ENCODE assay signal across 9 cellular contexts in genomic region chr1:32893198-32894018, GRCh38. TPM values are rescaled to one million over a fixed set of nuclear protein-coding genes. Genes with fewer than 3 reads are reported as not detected.
DNase-seq lines count a peak whose midpoint lies in the region; ATAC-seq and TF ChIP-seq lines count a peak whose summit lies in the region.
"Had no signal": no experiment of that assay in that cellular context is flagged by ENCODE, and none has a peak within 500 bp of the region (broad histone marks: within the 10 kb centered on the region; RNA-seq: fewer than 3 reads in every experiment).

No MANE protein-coding gene starts in this region.

- H3K36me3 Mint-ChIP-seq in activated CD8-positive, alpha-beta memory T cell treated with anti-CD3 and anti-CD28 coated beads, Interleukin-2, amount 10 ng/mL, durations not matched to agents 7 days and 5 days: no peaks in the 10 kb centered on the region
- H3K36me3 Mint-ChIP-seq in glutamatergic neuron (ENCODE audit: unreplicated experiment): peaks cover 7% of the 10 kb centered on the region

- POLR2A ChIA-PET in A673 (lab: Charles Lee; ENCODE audit: low non-redundant PET): interaction anchor here (0.6 kb wide), 1 partner anchor 169 kb away, joined by 4 read pairs; no protein-coding TSS in a partner anchor

- peak overlapping the region; percentile 36 for H3K4me3 Mint-ChIP-seq in activated CD8-positive, alpha-beta memory T cell treated with anti-CD3 and anti-CD28 coated beads, Interleukin-2, amount 10 ng/mL, durations not matched to agents 7 days and 5 days
- peak overlapping the region; percentile 81 for H3K4me3 Mint-ChIP-seq in glutamatergic neuron (ENCODE audit: unreplicated experiment)

- no peaks in the 10 kb centered on the region for H3K27me3 ChIP-seq in A673 (replicated peaks; ENCODE audit: insufficient read depth, low read depth, low read length, poor library complexity)
- H3K27me3 ChIP-seq in HAP-1 (ENCODE audit: low read depth): peaks cover 3% of the 10 kb centered on the region; the same call in 1 of the 2 replicates

- H3K27ac Mint-ChIP-seq in activated CD8-positive, alpha-beta memory T cell treated with anti-CD3 and anti-CD28 coated beads, Interleukin-2, amount 10 ng/mL, durations not matched to agents 7 days and 5 days: no peak overlapping the region
- H3K27ac Mint-ChIP-seq in glutamatergic neuron (ENCODE audit: unreplicated experiment): no peak overlapping the region

- no peaks in the 10 kb centered on the region for H3K36me3 ChIP-seq in A673 (ENCODE audit: insufficient read depth, low read length, poor library complexity, severe bottlenecking)
- no peaks in the 10 kb centered on the region for H3K36me3 ChIP-seq in HAP-1 (replicated peaks)

- CTCF ChIA-PET in A673 (lab: Charles Lee): interaction anchor here (0.5 to 2.2 kb wide), 6 partner anchors 15 to 679 kb away, joined by 3 to 13 read pairs (median 6); no protein-coding TSS in a partner anchor
- CTCF ChIA-PET in activated CD8-positive, alpha-beta memory T cell treated with anti-CD3 and anti-CD28 coated beads, Interleukin-2, amount 10 ng/mL, durations not matched to agents 7 days and 5 days (lab: Charles Lee): interaction anchor here (0.8 to 3.4 kb wide), 15 partner anchors 11 to 373 kb away, joined by 3 to 14 read pairs (median 5); no protein-coding TSS in a partner anchor

- peak overlapping the region; percentile 55 for H3K4me3 ChIP-seq in A673 (ENCODE audit: low read depth, low read length, poor library complexity, severe bottlenecking)
- H3K4me3 ChIP-seq in HAP-1: peak overlapping the region; percentile 45

- intact Hi-C loops in A673 (cut with micrococcal nuclease; ENCODE audit: unreplicated experiment): no loop called here

- no peak overlapping the region for H3K27ac ChIP-seq in A673 (ENCODE audit: low read depth, low read length, poor library complexity, severe bottlenecking)

- in situ Hi-C loops in HAP-1 (cut with MboI; ENCODE audit: low sequenced_read_pairs): no loop called here

- H3K9me3 Mint-ChIP-seq in activated CD8-positive, alpha-beta memory T cell treated with anti-CD3 and anti-CD28 coated beads, Interleukin-2, amount 10 ng/mL, durations not matched to agents 7 days and 5 days (ENCODE audit: low read depth): no peaks in the 10 kb centered on the region
- peaks cover 14% of the 10 kb centered on the region for H3K9me3 Mint-ChIP-seq in glutamatergic neuron (ENCODE audit: unreplicated experiment)

- no peaks in the 10 kb centered on the region for H3K4me1 Mint-ChIP-seq in activated CD8-positive, alpha-beta memory T cell treated with anti-CD3 and anti-CD28 coated beads, Interleukin-2, amount 10 ng/mL, durations not matched to agents 7 days and 5 days
- peaks cover 24% of the 10 kb centered on the region for H3K4me1 Mint-ChIP-seq in glutamatergic neuron (ENCODE audit: low read depth, unreplicated experiment)

- DNase-seq in A673 (ENCODE audit: low spot score) (peak; percentile 67), HAP-1 (ENCODE audit: low spot score in 2 of 2) (peak; percentile 36 to 85), glutamatergic neuron (peak; percentile 74), occipital lobe (lab: John Stamatoyannopoulos, UW) (peak; percentile 36), germinal center (ENCODE audit: low spot score) (no peak), HUDEP-2 (lab: John Stamatoyannopoulos, UW; ENCODE audit: unreplicated experiment in 76 of 76) (no peak), OCI-M2 (lab: John Stamatoyannopoulos, UW; ENCODE audit: unreplicated experiment) (no peak)
- DNase-seq in activated CD8-positive, alpha-beta memory T cell treated with anti-CD3 and anti-CD28 coated beads, Interleukin-2, amount 10 ng/mL, durations not matched to agents 7 days and 5 days: peak; percentile 40

- peak; percentile 37; the same call in 1 of the 2 replicates for TF ChIP-seq CTCF in A673 (conservative IDR thresholded peaks at IDR 0.05; ENCODE audit: low read depth, low read length)
- TF ChIP-seq CTCF in glutamatergic neuron (IDR thresholded peaks at IDR 0.05; ENCODE audit: partially characterized antibody, unreplicated experiment): peak; percentile 72

- peak; percentile 25 for ATAC-seq in activated CD8-positive, alpha-beta memory T cell treated with anti-CD3 and anti-CD28 coated beads, Interleukin-2, amount 10 ng/mL, durations not matched to agents 7 days and 5 days

- H3K4me1 ChIP-seq in A673 (ENCODE audit: insufficient read depth, low read length, poor library complexity, severe bottlenecking): peaks cover 14% of the 10 kb centered on the region
- H3K4me1 ChIP-seq in HAP-1: peaks cover 6% of the 10 kb centered on the region

- BruUV-seq in A673 (replicated peaks; lab: Mats Ljungman, UMichigan): no TSS peak

- H3K9me3 ChIP-seq in A673 (ENCODE audit: low read depth, low read length, poor library complexity, severe bottlenecking) (no peaks in the 10 kb centered on the region), HAP-1 (no peaks in the 10 kb centered on the region; the same call in 1 of the 2 replicates)

- H3K27me3 Mint-ChIP-seq in activated CD8-positive, alpha-beta memory T cell treated with anti-CD3 and anti-CD28 coated beads, Interleukin-2, amount 10 ng/mL, durations not matched to agents 7 days and 5 days: peaks cover 65% of the 10 kb centered on the region
- H3K27me3 Mint-ChIP-seq in glutamatergic neuron (ENCODE audit: unreplicated experiment): peaks cover 13% of the 10 kb centered on the region

RNA-seq across cellular contexts. Expression of gene HPCA, which starts 7.1 kb away (rescaled TPM):
- total RNA-seq in A673 (2021) (0.69 and 0.98 TPM in 2 replicates), glutamatergic neuron (ENCODE audit: unreplicated experiment) (156 TPM), occipital lobe (44.0 TPM)
- total RNA-seq in activated CD8-positive, alpha-beta memory T cell treated with anti-CD3 and anti-CD28 coated beads, Interleukin-2, amount 10 ng/mL, durations not matched to agents 7 days and 5 days: under 1 TPM in 1 of 2 experiments, not detected in 1; 0.35 TPM
- total RNA-seq: dermis microvascular lymphatic vessel endothelial cell had no signal

RNA-seq across cellular contexts. Expression of gene TMEM54, which starts 7.8 kb away (rescaled TPM):
- total RNA-seq in A673 (2021) (3.2 and 4.8 TPM in 2 replicates), glutamatergic neuron (ENCODE audit: unreplicated experiment) (9.9 TPM), occipital lobe (5.3 TPM)
- total RNA-seq in activated CD8-positive, alpha-beta memory T cell treated with anti-CD3 and anti-CD28 coated beads, Interleukin-2, amount 10 ng/mL, durations not matched to agents 7 days and 5 days: not detected

RNA-seq across cellular contexts. Expression of gene FNDC5, which starts 22.7 kb away (rescaled TPM):
- total RNA-seq in A673 (2021) (1.2 and 1.3 TPM in 2 replicates), glutamatergic neuron (ENCODE audit: unreplicated experiment) (743 TPM), occipital lobe (17.0 TPM)
- total RNA-seq in activated CD8-positive, alpha-beta memory T cell treated with anti-CD3 and anti-CD28 coated beads, Interleukin-2, amount 10 ng/mL, durations not matched to agents 7 days and 5 days: not detected

Comparison
In these comparisons a context has a peak if more than half of its experiments do, and no peak if none do; other contexts are left out.
1. DNase-seq: peak in A673 (single experiment), HAP-1 (2 of 2), activated CD8-positive, alpha-beta memory T cell treated with anti-CD3 and anti-CD28 coated beads, Interleukin-2, amount 10 ng/mL, durations not matched to agents 7 days and 5 days (single experiment), glutamatergic neuron (single experiment) and occipital lobe (single experiment); none in germinal center (single experiment), HUDEP-2 (0 of 76) and OCI-M2 (single experiment).
2. RNA of gene HPCA, which starts 7.1 kb away (total RNA-seq): 156 TPM in glutamatergic neuron (single experiment) and 44.0 TPM in occipital lobe (single experiment); 0.69 to 0.98 TPM in A673 and 0.35 TPM in activated CD8-positive, alpha-beta memory T cell treated with anti-CD3 and anti-CD28 coated beads, Interleukin-2, amount 10 ng/mL, durations not matched to agents 7 days and 5 days; every median in the first group is over 10 times any median in the second.
3. RNA of gene FNDC5, which starts 22.7 kb away (total RNA-seq): 743 TPM in glutamatergic neuron (single experiment); 17.0 TPM in occipital lobe (single experiment), 1.2 to 1.3 TPM in A673 and not detected in activated CD8-positive, alpha-beta memory T cell treated with anti-CD3 and anti-CD28 coated beads, Interleukin-2, amount 10 ng/mL, durations not matched to agents 7 days and 5 days; every median in the first group is over 10 times any median in the second.